17 cellular contexts compared by ENCODE assay signal in the genomic region with DNA sequence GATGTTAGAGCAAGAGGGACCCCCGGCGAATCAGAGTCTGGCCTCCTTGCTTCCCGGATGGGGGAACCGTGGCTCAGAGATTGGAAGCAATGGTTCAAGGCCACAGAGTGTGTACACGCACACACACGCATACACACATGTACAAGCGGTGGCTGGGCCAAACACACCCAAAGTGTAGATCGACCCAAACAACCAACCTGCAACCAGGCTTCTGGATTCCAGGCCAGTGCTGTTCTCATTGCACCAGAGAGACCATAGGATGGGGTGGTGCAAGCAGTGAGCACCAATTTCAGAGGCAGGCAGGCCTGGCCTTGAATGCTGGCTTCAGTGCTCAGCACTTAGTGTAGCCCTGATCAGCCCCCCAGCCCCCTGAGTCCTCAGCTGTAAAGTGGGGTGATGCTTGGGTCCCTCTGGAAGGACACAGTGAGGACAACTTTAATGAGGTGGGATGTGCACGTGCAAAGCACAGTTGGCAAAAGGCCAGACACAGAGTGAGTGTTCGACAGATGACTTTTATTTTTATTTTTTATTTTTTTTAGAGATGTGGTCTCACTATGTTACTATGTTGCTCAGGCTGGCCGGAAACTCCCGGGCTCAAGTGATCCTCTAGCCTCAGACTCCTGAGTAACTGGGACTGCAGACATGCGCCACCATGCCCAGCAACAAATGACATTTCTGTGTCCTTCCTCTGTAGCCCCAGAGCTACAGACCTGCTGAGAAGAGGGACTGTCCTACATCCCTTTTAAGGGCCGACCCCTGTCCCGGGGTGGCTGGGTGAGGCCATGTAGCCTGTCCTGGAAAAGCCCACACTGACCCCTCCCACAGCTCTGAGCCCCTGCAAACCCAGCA. TPM values are rescaled to one million over a fixed set of nuclear protein-coding genes. Genes with fewer than 3 reads are reported as not detected.
DNase-seq lines count a peak whose midpoint lies in the region; ATAC-seq, FAIRE-seq and TF ChIP-seq lines count a peak whose summit lies in the region.
"Had no signal": no experiment of that assay in that cellular context is flagged by ENCODE, and none has a peak within 500 bp of the region (broad histone marks: within the 10 kb centered on the region; RNA-seq: fewer than 3 reads in every experiment).

No MANE protein-coding gene starts in this region.

- H3K36me3 ChIP-seq in H1 (ENCODE audit: control insufficient read depth in 2 of 4, insufficient read depth in 4 of 4, low read length in 3 of 4) (no peaks in the 10 kb centered on the region), neuronal stem cell (replicated peaks in 1 of 2; ENCODE audit: control insufficient read depth in 2 of 2, insufficient read depth in 2 of 2, low read length in 2 of 2) (no peaks in the 10 kb centered on the region)

- CTCF ChIA-PET in H1 (lab: Charles Lee; ENCODE audit: partially characterized antibody) = interaction anchor here (4.1 kb wide), 1 partner anchor 12 kb away, joined by 32 read pairs; no protein-coding TSS in a partner anchor

- H2AFZ ChIP-seq in H9 (ENCODE audit: low read length) (no peak overlapping the region), H1 (ENCODE audit: low read length) (no peak overlapping the region), neuronal stem cell (ENCODE audit: low read length) (no peak overlapping the region)

- no peak for ATAC-seq in HG03045 (IDR thresholded peaks at IDR 0.05; ENCODE audit: unreplicated experiment)
- ATAC-seq: CD8-positive, alpha-beta T cell; HCT116 had no signal

- no peak overlapping the region for H3K27ac Mint-ChIP-seq in H9
- H3K27ac Mint-ChIP-seq: B cell; CD14-positive monocyte; CD8-positive, alpha-beta T cell had no signal

- no peak overlapping the region for H3K4me2 ChIP-seq in H9 (ENCODE audit: insufficient read depth, insufficient read length, low read length)
- no peak overlapping the region for H3K4me2 ChIP-seq in H1 (ENCODE audit: insufficient read depth in 1 of 2, low read depth in 2 of 2, low read length in 2 of 2)
- no peak overlapping the region for H3K4me2 ChIP-seq in neuronal stem cell (ENCODE audit: insufficient read depth, low read length, poor library complexity, severe bottlenecking)

- H4K20me1 ChIP-seq in H9 (ENCODE audit: control insufficient read depth, insufficient read depth, insufficient read length) (no peaks in the 10 kb centered on the region), H1 (replicated peaks in 1 of 2; ENCODE audit: control insufficient read depth in 1 of 2, insufficient read depth in 2 of 2, low read length in 2 of 2) (no peaks in the 10 kb centered on the region)

- no peak for TF ChIP-seq POLR2A in H1 (IDR thresholded peaks at IDR 0.05; ENCODE audit: control extremely low read depth in 1 of 2, low read depth in 2 of 2, low read length in 2 of 2)

- no peak for TF ChIP-seq RAD21 in H1 (IDR thresholded peaks at IDR 0.05 in 1 of 2, conservative IDR thresholded peaks at IDR 0.05 in 1 of 2; ENCODE audit: low read depth in 2 of 2, low read length in 2 of 2)

- DNase-seq in AG08396 (ENCODE audit: low spot score) (peak; percentile 1), H9 (no peak), H1 (ENCODE audit: low read depth in 1 of 2, low spot score in 2 of 2) (no peak), neuronal stem cell (ENCODE audit: low spot score) (no peak), NCI-H2227 (lab: John Stamatoyannopoulos, UW; ENCODE audit: unreplicated experiment) (no peak), GOT3 (lab: John Stamatoyannopoulos, UW) (no peak)
- DNase-seq: ACHN; CD8-positive, alpha-beta T cell; COR-L47; DND-41; GDM1 had no signal

- no peak overlapping the region for H3K9ac ChIP-seq in H9 (ENCODE audit: extremely low read depth, insufficient read length, low read length)
- H3K9ac ChIP-seq in H1 (replicated peaks in 1 of 4; ENCODE audit: extremely low read depth in 1 of 4, low read depth in 3 of 4, low read length in 3 of 4) = no peak overlapping the region
- no peak overlapping the region for H3K9ac ChIP-seq in neuronal stem cell (ENCODE audit: low read depth, low read length, poor library complexity)

- H3K79me2 ChIP-seq in H9 (ENCODE audit: insufficient read depth, low read length) (no peaks in the 10 kb centered on the region), H1 (ENCODE audit: control insufficient read depth in 1 of 2, insufficient read depth in 2 of 2, low read length in 2 of 2) (no peaks in the 10 kb centered on the region)

- TF ChIP-seq CTCF in H9 (conservative IDR thresholded peaks at IDR 0.05) (no peak), H1 (IDR thresholded peaks at IDR 0.05; ENCODE audit: control extremely low read depth in 1 of 3, insufficient read depth in 1 of 3, low read depth in 1 of 3, low read length in 3 of 3) (no peak)

- H3K27ac ChIP-seq in H9 (ENCODE audit: insufficient read length, low read depth, low read length) (no peak overlapping the region), H1 (ENCODE audit: low read depth, low read length) (no peak overlapping the region), neuronal stem cell (replicated peaks; ENCODE audit: low read length) (no peak overlapping the region)

- no peaks in the 10 kb centered on the region for H3K9me3 Mint-ChIP-seq in H9
- H3K9me3 Mint-ChIP-seq: CD8-positive, alpha-beta T cell had no signal

- H3K23me2 ChIP-seq in H9 (ENCODE audit: insufficient read length, low read depth, low read length, poor library complexity, severe bottlenecking) (no peaks in the 10 kb centered on the region), H1 (ENCODE audit: low read depth, low read length) (no peaks in the 10 kb centered on the region)

- peak overlapping the region; percentile 36; the same call in 1 of the 2 replicates for H3K14ac ChIP-seq in H9 (ENCODE audit: insufficient read depth, low read length)
- no peak overlapping the region for H3K14ac ChIP-seq in H1 (ENCODE audit: insufficient read length)
- H3K14ac ChIP-seq in neuronal stem cell (ENCODE audit: low read length) = no peak overlapping the region

- H3K79me1 ChIP-seq in H9 (ENCODE audit: insufficient read depth, low read depth, low read length, poor library complexity, severe bottlenecking) (no peaks in the 10 kb centered on the region), H1 (ENCODE audit: low read depth, low read length) (no peaks in the 10 kb centered on the region), neuronal stem cell (ENCODE audit: low read depth, low read length) (no peaks in the 10 kb centered on the region)

- no peak overlapping the region for H3K4me3 Mint-ChIP-seq in H9
- H3K4me3 Mint-ChIP-seq: B cell; CD14-positive monocyte; CD8-positive, alpha-beta T cell had no signal

- H3T11ph ChIP-seq in H9 (ENCODE audit: low read length) = no peak overlapping the region

- peaks cover 35% of the 10 kb centered on the region for H3K27me3 Mint-ChIP-seq in H9 (ENCODE audit: low read depth)

- no peak overlapping the region for H3K4ac ChIP-seq in H9 (ENCODE audit: low read depth, low read length)
- H3K4ac ChIP-seq in H1 (replicated peaks; ENCODE audit: insufficient read length, low read depth, low read length) = peak overlapping the region; percentile 61
- H3K4ac ChIP-seq in neuronal stem cell (ENCODE audit: low read length) = no peak overlapping the region

- H3K4me1 Mint-ChIP-seq in H9 = peaks cover 11 to 32% of the 10 kb centered on the region in 2 experiments
- H3K4me1 Mint-ChIP-seq: B cell had no signal

- no CpG with 5 or more reads among the region's 15 CpGs for WGBS in H9 (ENCODE audit: extremely low coverage, insufficient read length, low lambda C conversion rate)
- 86% methylated on average over 15 of the region's 15 CpGs; no CpG with 5 or more reads in 1 of the 2 experiments for WGBS in H1 (ENCODE audit: extremely low coverage in 1 of 2, insufficient coverage in 1 of 2, insufficient read length in 1 of 2, insufficient replicate concordance in 2 of 2, low coverage in 1 of 2, low lambda C conversion rate in 2 of 2, missing lambda C conversion rate in 1 of 2), 2 experiments
- no CpG with 5 or more reads among the region's 15 CpGs for WGBS in neuronal stem cell (ENCODE audit: extremely low coverage in 2 of 2, insufficient read length in 2 of 2, insufficient replicate concordance in 1 of 2), 2 donors

- FAIRE-seq in H1 (lab: Jason Lieb, UNC) = no peak
- FAIRE-seq: GM12892, GM19239 had no signal

- no peak overlapping the region for H2BK5ac ChIP-seq in H9 (ENCODE audit: insufficient read length, low read length)
- no peak overlapping the region for H2BK5ac ChIP-seq in H1 (ENCODE audit: low read depth, low read length)
- peak overlapping the region; percentile 1 for H2BK5ac ChIP-seq in neuronal stem cell (ENCODE audit: low read length)

- no peaks in the 10 kb centered on the region for H3K27me3 ChIP-seq in H9 (ENCODE audit: insufficient read depth, low read length)
- H3K27me3 ChIP-seq in H1 (replicated peaks in 1 of 4; ENCODE audit: control insufficient read depth in 3 of 4, extremely low read depth in 1 of 4, insufficient read depth in 3 of 4, low read length in 3 of 4) = peaks cover 0 to 10% (median 1%) of the 10 kb centered on the region in 4 experiments; a peak in 3 of 7 replicates
- peaks cover 0 to 23% (median 0%) of the 10 kb centered on the region in 3 experiments for H3K27me3 ChIP-seq in neuronal stem cell (ENCODE audit: control insufficient read depth in 3 of 3, insufficient read depth in 3 of 3, low read depth in 1 of 3, low read length in 3 of 3)

- POLR2A ChIA-PET in H1 (lab: Charles Lee; ENCODE audit: partially characterized antibody) = no interaction called here

- no peaks in the 10 kb centered on the region for H3K9me3 ChIP-seq in H9 (ENCODE audit: control insufficient read depth, low read depth, low read length)
- H3K9me3 ChIP-seq in H1 (ENCODE audit: insufficient read depth in 2 of 2, low read depth in 1 of 2, low read length in 1 of 2) = no peaks in the 10 kb centered on the region
- no peaks in the 10 kb centered on the region for H3K9me3 ChIP-seq in neuronal stem cell (replicated peaks in 1 of 2; ENCODE audit: control insufficient read depth in 2 of 2, insufficient read depth in 1 of 2, low read depth in 1 of 2, low read length in 2 of 2)

- TF ChIP-seq EP300 in H1 (IDR thresholded peaks at IDR 0.05; ENCODE audit: borderline replicate concordance in 1 of 2, low read depth in 2 of 2, low read length in 2 of 2) = no peak

- H4K8ac ChIP-seq in H9 (replicated peaks; ENCODE audit: insufficient read length, low read depth, low read length) (no peak overlapping the region), H1 (ENCODE audit: extremely low read depth, insufficient read depth, low read length) (peak overlapping the region; percentile 63; the same call in 1 of the 2 replicates), neuronal stem cell (ENCODE audit: low read depth, low read length) (no peak overlapping the region)

- H4K91ac ChIP-seq in H9 (ENCODE audit: insufficient read length, low read depth, low read length) = no peak overlapping the region
- H4K91ac ChIP-seq in H1 (replicated peaks; ENCODE audit: insufficient read length, low read length) = no peak overlapping the region
- H4K91ac ChIP-seq in neuronal stem cell (ENCODE audit: low read depth, low read length, poor library complexity) = no peak overlapping the region

- no peak overlapping the region for H2AK5ac ChIP-seq in H9 (ENCODE audit: insufficient read length, low read length)
- no peak overlapping the region for H2AK5ac ChIP-seq in H1 (ENCODE audit: low read depth, low read length)
- no peak overlapping the region for H2AK5ac ChIP-seq in neuronal stem cell (ENCODE audit: low read depth, low read length)

- H3K23ac ChIP-seq in H9 (ENCODE audit: insufficient read length, low read depth, low read length) = no peak overlapping the region
- H3K23ac ChIP-seq in H1 (ENCODE audit: insufficient read length) = no peak overlapping the region
- H3K23ac ChIP-seq in neuronal stem cell (ENCODE audit: low read depth, low read length, poor library complexity) = peak overlapping the region; percentile 18

- no peak overlapping the region for H3K56ac ChIP-seq in H9 (ENCODE audit: insufficient read length, low read depth, low read length)
- no peak overlapping the region for H3K56ac ChIP-seq in H1 (replicated peaks; ENCODE audit: insufficient read length, low read depth, low read length)

- H2BK20ac ChIP-seq in H9 (ENCODE audit: low read depth, low read length, poor library complexity, severe bottlenecking) = no peak overlapping the region
- no peak overlapping the region for H2BK20ac ChIP-seq in H1 (ENCODE audit: low read length)

- H3K18ac ChIP-seq in H9 (ENCODE audit: insufficient read length, low read depth, low read length) = no peak overlapping the region
- H3K18ac ChIP-seq in H1 (ENCODE audit: extremely low read depth, low read length) = no peak overlapping the region
- H3K18ac ChIP-seq in neuronal stem cell (ENCODE audit: low read length) = peak overlapping the region; percentile 11

- no peak overlapping the region for H2BK12ac ChIP-seq in H9 (ENCODE audit: insufficient read length, low read depth, low read length)
- H2BK12ac ChIP-seq in H1 (ENCODE audit: low read depth, low read length) = no peak overlapping the region
- H2BK12ac ChIP-seq in neuronal stem cell (ENCODE audit: low read length) = peak overlapping the region; percentile 43

- no peak overlapping the region for H2BK15ac ChIP-seq in H9 (ENCODE audit: low read depth, low read length)
- H2BK15ac ChIP-seq in H1 (ENCODE audit: low read length) = no peak overlapping the region
- H2BK15ac ChIP-seq in neuronal stem cell (ENCODE audit: low read length) = no peak overlapping the region

- H3K4me1 ChIP-seq in H9 (ENCODE audit: insufficient read depth, low read length) (no peaks in the 10 kb centered on the region), H1 (replicated peaks in 1 of 4; ENCODE audit: control insufficient read depth in 3 of 4, insufficient read depth in 4 of 4, low read length in 3 of 4) (peaks cover 0 to 11% (median 0%) of the 10 kb centered on the region in 4 experiments; a peak in 5 of 7 replicates), neuronal stem cell (ENCODE audit: control insufficient read depth in 2 of 2, insufficient read depth in 1 of 2, low read depth in 1 of 2, low read length in 2 of 2) (peaks cover 15 to 24% of the 10 kb centered on the region in 2 donors)

- H3K4me3 ChIP-seq in H1 (ENCODE audit: extremely low read depth in 1 of 4, insufficient read depth in 2 of 4, low read depth in 3 of 4, low read length in 4 of 4) (no peak overlapping the region), neuronal stem cell (ENCODE audit: low read length in 2 of 2) (no peak overlapping the region)

- H4K5ac ChIP-seq in H9 (ENCODE audit: insufficient read length, low read depth, low read length) (no peak overlapping the region), H1 (ENCODE audit: insufficient read length, low read depth, low read length) (no peak overlapping the region)

- no peaks in the 10 kb centered on the region for H3K36me3 Mint-ChIP-seq in H9 (ENCODE audit: insufficient read depth in 1 of 3, low read depth in 3 of 3)
- H3K36me3 Mint-ChIP-seq: CD14-positive monocyte; CD8-positive, alpha-beta T cell had no signal

- H2BK120ac ChIP-seq in H9 (ENCODE audit: low read depth, low read length, poor library complexity, severe bottlenecking) (no peak overlapping the region), H1 (replicated peaks; ENCODE audit: low read depth, low read length) (no peak overlapping the region), neuronal stem cell (ENCODE audit: low read depth, low read length) (no peak overlapping the region)

RNA-seq across cellular contexts. Expression of gene C11orf96, which starts 7.1 kb away (rescaled TPM):
- total RNA-seq in H9 (2021) = 1.3 and 1.4 TPM in 2 replicates
- 0.67 and 0.97 TPM in 2 replicates for total RNA-seq in H1 (2021; fragmentation: NEBNext Ultra II Directional; extraction: Animal tissue kit (Norgen Biotek cat#: 25700))
- 0.91 and 2.0 TPM in 2 replicates for polyA plus RNA-seq in H1 (2011; rRNA removed)
- polyA plus RNA-seq in H1 (2011; cell fraction: cytosol; rRNA removed) = 1.5 TPM
- polyA plus RNA-seq in H1 (2011; cell fraction: nucleus; rRNA removed) = 1.4 TPM
- polyA plus RNA-seq in H1 (2012, experiment 1 of 2) = 0.51 to 0.98 TPM (median 0.72 TPM) in 4 replicates
- polyA plus RNA-seq in H1 (2012, experiment 2 of 2) = 0.28 TPM
- polyA plus RNA-seq in H1 (2013, experiment 1 of 2) = 0.36 TPM
- 0.42 TPM for polyA plus RNA-seq in H1 (2013, experiment 2 of 2)
- not detected in 2 replicates for polyA minus RNA-seq in H1 (2011; rRNA and poly(A)+ RNA removed)
- 1.2 TPM for polyA minus RNA-seq in H1 (2011; cell fraction: cytosol; rRNA and poly(A)+ RNA removed)
- 1.4 TPM for polyA minus RNA-seq in H1 (2011; cell fraction: nucleus; rRNA and poly(A)+ RNA removed)
- 3.5 TPM for polyA plus RNA-seq in neuronal stem cell (2013, experiment 1 of 2)
- 4.2 TPM for polyA plus RNA-seq in neuronal stem cell (2013, experiment 2 of 2)
- polyA plus RNA-seq: CD14-positive monocyte had no signal

RNA-seq across cellular contexts. Expression of gene ALKBH3, which starts 54.7 kb away (rescaled TPM):
- total RNA-seq in H9 (2021) = 18.8 and 22.2 TPM in 2 replicates
- total RNA-seq in H1 (2021; fragmentation: NEBNext Ultra II Directional; extraction: Animal tissue kit (Norgen Biotek cat#: 25700)) = 11.4 and 12.7 TPM in 2 replicates
- 6.2 and 10.5 TPM in 2 replicates for polyA plus RNA-seq in H1 (2011; rRNA removed)
- 9.3 TPM for polyA plus RNA-seq in H1 (2011; cell fraction: cytosol; rRNA removed)
- 4.7 TPM for polyA plus RNA-seq in H1 (2011; cell fraction: nucleus; rRNA removed)
- 11.4 to 12.6 TPM (median 12.1 TPM) in 4 replicates for polyA plus RNA-seq in H1 (2012, experiment 1 of 2)
- 5.5 TPM for polyA plus RNA-seq in H1 (2012, experiment 2 of 2)
- 9.4 TPM for polyA plus RNA-seq in H1 (2013, experiment 1 of 2)
- 10.6 TPM for polyA plus RNA-seq in H1 (2013, experiment 2 of 2)
- polyA minus RNA-seq in H1 (2011; rRNA and poly(A)+ RNA removed) = 5.5 and 11.1 TPM in 2 replicates
- polyA minus RNA-seq in H1 (2011; cell fraction: cytosol; rRNA and poly(A)+ RNA removed) = 5.0 TPM
- 6.3 TPM for polyA minus RNA-seq in H1 (2011; cell fraction: nucleus; rRNA and poly(A)+ RNA removed)
- 15.5 TPM for polyA plus RNA-seq in neuronal stem cell (2013, experiment 1 of 2)
- polyA plus RNA-seq in neuronal stem cell (2013, experiment 2 of 2) = 14.1 TPM
